In genomic region chr16:84759906-84760305, GRCh38 we compare ENCODE assay signal across 22 cellular contexts.
"Had no signal": no experiment of that assay in that cellular context is flagged by ENCODE, and none has a peak within 500 bp of the region (broad histone marks: within the 10 kb centered on the region; RNA-seq: fewer than 3 reads in every experiment).

No MANE protein-coding gene starts in this region.

- DNase-seq: activated CD4-positive, alpha-beta T cell treated with anti-CD3 and anti-CD28 coated beads, Interleukin-2, amount 50 U/mL, for 4 hours; activated naive CD4-positive, alpha-beta T cell treated with Interleukin-2 at 50 U/mL for 16 hours; heart left ventricle; left ventricle myocardium inferior; mammary epithelial cell; midbrain; ovary; psoas muscle; right cardiac atrium; small intestine; stimulated activated CD4-positive, alpha-beta T cell treated with anti-CD3 and anti-CD28 coated beads, Interleukin-4, amount 100 ng/mL, for 24 hours; stomach; testis; upper lobe of left lung had no signal

- H3K4me3 Mint-ChIP-seq: neural progenitor cell; stimulated activated effector memory CD8-positive, alpha-beta T cell treated with anti-CD3 and anti-CD28 coated beads, Interleukin-12 subunit alpha, Interleukin-12 subunit beta, amount 100 ng/mL, for 72 hours had no signal

- H3K9me3 ChIP-seq: ascending aorta, esophagus muscularis mucosa, gastroesophageal sphincter, heart left ventricle, left ventricle myocardium inferior, ovary, psoas muscle, stomach, testis, upper lobe of left lung had no signal

- H2AFZ ChIP-seq: neural progenitor cell had no signal

- H3K4me1 ChIP-seq: neural progenitor cell, psoas muscle had no signal

- H3K27ac Mint-ChIP-seq: activated T-helper 2 cell treated with anti-CD3 and anti-CD28 coated beads, Interferon-gamma antibody, Interleukin-2, Interleukin-4, amounts not matched to agents 10 μg/mL and 5 μg/mL and 100 μg/mL, durations not matched to agents 14 hours and 24 hours and 36 hours; neural progenitor cell had no signal

- H3K27me3 ChIP-seq: ascending aorta, esophagus muscularis mucosa, gastroesophageal sphincter, heart left ventricle, neural progenitor cell, ovary, stomach, testis, upper lobe of left lung had no signal

- H3K4me3 ChIP-seq: ascending aorta, coronary artery, esophagus muscularis mucosa, gastroesophageal sphincter, heart left ventricle, left ventricle myocardium inferior, neural progenitor cell, ovary, psoas muscle, stomach, testis, upper lobe of left lung had no signal

- H3K27ac ChIP-seq: ascending aorta, coronary artery, heart left ventricle, left ventricle myocardium inferior, neural progenitor cell, ovary, psoas muscle, testis, VCaP had no signal

- H3K9me3 Mint-ChIP-seq: activated T-helper 2 cell treated with anti-CD3 and anti-CD28 coated beads, Interferon-gamma antibody, Interleukin-2, Interleukin-4, amounts not matched to agents 10 μg/mL and 5 μg/mL and 100 μg/mL, durations not matched to agents 14 hours and 24 hours and 36 hours; neural progenitor cell; stimulated activated effector memory CD8-positive, alpha-beta T cell treated with anti-CD3 and anti-CD28 coated beads, Interleukin-12 subunit alpha, Interleukin-12 subunit beta, amount 100 ng/mL, for 72 hours had no signal

- H3K4me2 ChIP-seq: neural progenitor cell had no signal

- H3K36me3 ChIP-seq: ovary had no signal

- ATAC-seq: gastroesophageal sphincter; heart left ventricle; psoas muscle; right cardiac atrium; stimulated activated effector memory CD8-positive, alpha-beta T cell treated with anti-CD3 and anti-CD28 coated beads, Interleukin-12 subunit alpha, Interleukin-12 subunit beta, amount 100 ng/mL, for 72 hours had no signal

- H3K9ac ChIP-seq: neural progenitor cell had no signal
